Comparison of ENCODE assay signal across 8 cellular contexts in the genomic region with DNA sequence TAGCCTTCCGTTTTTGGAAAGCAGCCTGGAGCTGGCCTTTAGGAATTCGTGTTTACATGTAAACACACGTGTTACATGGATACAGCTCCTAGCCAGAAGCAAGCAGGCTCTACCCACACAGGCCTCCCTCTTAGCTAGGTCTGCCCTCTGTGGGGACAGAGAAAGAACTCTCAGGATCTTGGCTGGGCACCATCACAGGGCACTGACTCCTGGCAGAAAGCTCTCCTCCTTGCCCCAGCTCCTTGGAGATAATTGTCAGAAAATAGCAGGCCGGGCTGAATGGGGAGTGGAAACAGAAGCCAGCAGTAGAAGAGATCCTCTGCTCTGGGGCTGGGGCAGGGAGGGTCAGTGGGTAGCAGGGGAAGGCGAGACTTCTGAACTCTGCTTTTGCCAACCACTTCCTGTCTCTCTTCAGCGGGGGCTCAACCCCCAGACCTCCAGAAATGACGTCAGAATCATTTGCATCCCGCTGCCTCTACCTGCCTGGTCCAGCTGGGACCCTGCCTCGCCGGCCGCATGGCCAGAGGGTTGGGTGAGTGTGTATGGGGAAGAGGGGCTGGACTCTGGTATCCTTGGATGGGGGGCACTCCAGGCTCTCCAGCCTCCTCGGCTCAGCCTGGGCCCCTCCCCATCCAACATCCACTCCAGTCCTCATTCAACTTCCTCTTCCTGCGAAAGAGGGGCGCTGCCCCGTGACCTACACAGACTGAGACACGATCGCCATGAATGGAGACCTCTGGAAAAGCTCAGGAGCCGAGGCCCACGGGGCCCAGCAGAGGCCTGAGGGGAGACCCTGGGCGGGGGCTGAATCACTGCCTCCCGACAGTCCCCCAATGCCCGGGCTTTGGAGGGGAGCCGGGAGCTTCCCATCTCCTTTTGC. TPM values are rescaled to one million over a fixed set of nuclear protein-coding genes. Genes with fewer than 3 reads are reported as not detected.
DNase-seq lines count a peak whose midpoint lies in the region; ATAC-seq, FAIRE-seq and TF ChIP-seq lines count a peak whose summit lies in the region.

No MANE protein-coding gene starts in this region.

- peak; percentile 42 for DNase-seq in M059J (ENCODE audit: low read depth)
- peak; percentile 63 for DNase-seq in ecto neural progenitor cell (ENCODE audit: low spot score)
- peak in 3 of 10 donors; percentile 18 to 50 (median 42) for DNase-seq in naive thymus-derived CD8-positive, alpha-beta T cell
- DNase-seq in HUDEP-2 (lab: John Stamatoyannopoulos, UW; ENCODE audit: unreplicated experiment in 76 of 76), result no peak
- DNase-seq in H54 (ENCODE audit: insufficient read length, low spot score), result no peak
- no peak for DNase-seq in activated CD4-positive, alpha-beta T cell treated with anti-CD3 and anti-CD28 coated beads, Interleukin-2, amount 50 U/mL, for 4 hours

- TF ChIP-seq POLR2A in H54 (IDR thresholded peaks at IDR 0.05; ENCODE audit: low read depth, low read length), result no peak; the same call in 1 of the 2 replicates

- POLR2A ChIA-PET in naive thymus-derived CD8-positive, alpha-beta T cell (lab: Charles Lee), result interaction anchor here (1.0 to 1.8 kb wide), 3 partner anchors 13 to 228 kb away, joined by 3 to 6 read pairs (median 4); partner anchors contain the start of genes CBX5 and HNRNPA1

- H3K27me3 Mint-ChIP-seq in naive thymus-derived CD8-positive, alpha-beta T cell, result peaks cover 44 to 83% (median 75%) of the 10 kb centered on the region in 5 donors

- H3K4me3 Mint-ChIP-seq in naive thymus-derived CD8-positive, alpha-beta T cell, result peak overlapping the region; percentile 70 to 92 (median 87)

- no peak for FAIRE-seq in H54 (lab: Jason Lieb, UNC)

- no peaks in the 10 kb centered on the region for H3K9me3 Mint-ChIP-seq in naive thymus-derived CD8-positive, alpha-beta T cell

- TF ChIP-seq CTCF in GM12872 (IDR thresholded peaks at IDR 0.05; ENCODE audit: insufficient read depth, low read depth, low read length), result 0 out of 3 replicates have a peak, but pooled peaks have one; percentile 1

- peak; percentile 64 for ATAC-seq in GM21528 (IDR thresholded peaks at IDR 0.05; ENCODE audit: low FRiP score, unreplicated experiment)
- peak; percentile 38 to 44 for ATAC-seq in naive thymus-derived CD8-positive, alpha-beta T cell

- peaks cover 0 to 4% (median under 1%) of the 10 kb centered on the region in 3 donors for H3K36me3 Mint-ChIP-seq in naive thymus-derived CD8-positive, alpha-beta T cell

- H3K27ac Mint-ChIP-seq in naive thymus-derived CD8-positive, alpha-beta T cell, result peak overlapping the region in 9 of 10 donors; percentile 32 to 94 (median 87)

- H3K4me1 Mint-ChIP-seq in naive thymus-derived CD8-positive, alpha-beta T cell, result peaks cover 15 to 43% (median 40%) of the 10 kb centered on the region in 4 donors

RNA-seq across cellular contexts. Expression of gene HOXC4, which starts 0.7 kb away (rescaled TPM):
- 1.9 and 4.3 TPM in 2 replicates for total RNA-seq in M059J (2014; rRNA removed; shearing (Covaris generic))
- total RNA-seq in naive thymus-derived CD8-positive, alpha-beta T cell, result under 1 TPM; 0.63 to 0.65 TPM
- polyA plus RNA-seq in naive thymus-derived CD8-positive, alpha-beta T cell, result under 1 TPM in 2 of 3 donors, not detected in 1; 0.25 to 0.43 TPM

RNA-seq across cellular contexts. Expression of gene HOXC5, which starts 20.1 kb away (rescaled TPM):
- total RNA-seq in M059J (2014; rRNA removed; shearing (Covaris generic)), result 0.25 TPM in 1 of 2 replicates, not detected in the other
- total RNA-seq in naive thymus-derived CD8-positive, alpha-beta T cell, result not detected
- polyA plus RNA-seq in naive thymus-derived CD8-positive, alpha-beta T cell, result not detected

RNA-seq across cellular contexts. Expression of gene HOXC6, which starts 24.7 kb away (rescaled TPM):
- 2.5 and 5.2 TPM in 2 replicates for total RNA-seq in M059J (2014; rRNA removed; shearing (Covaris generic))
- not detected for total RNA-seq in naive thymus-derived CD8-positive, alpha-beta T cell
- polyA plus RNA-seq in naive thymus-derived CD8-positive, alpha-beta T cell, result not detected

RNA-seq across cellular contexts. Expression of gene HOXC8, which starts 44.2 kb away (rescaled TPM):
- 0.84 and 1.2 TPM in 2 replicates for total RNA-seq in M059J (2014; rRNA removed; shearing (Covaris generic))
- total RNA-seq in naive thymus-derived CD8-positive, alpha-beta T cell, result not detected
- not detected for polyA plus RNA-seq in naive thymus-derived CD8-positive, alpha-beta T cell

RNA-seq across cellular contexts. Expression of gene HOXC9, which starts 53.0 kb away (rescaled TPM):
- total RNA-seq in M059J (2014; rRNA removed; shearing (Covaris generic)), result 4.9 and 5.7 TPM in 2 replicates
- not detected for total RNA-seq in naive thymus-derived CD8-positive, alpha-beta T cell
- polyA plus RNA-seq in naive thymus-derived CD8-positive, alpha-beta T cell, result not detected

Comparison
In these comparisons a context has a peak if more than half of its experiments do, and no peak if none do; other contexts are left out.
1. DNase-seq: peak in M059J (single experiment) and ecto neural progenitor cell (single experiment); none in HUDEP-2 (0 of 76), H54 (single experiment) and activated CD4-positive, alpha-beta T cell treated with anti-CD3 and anti-CD28 coated beads, Interleukin-2, amount 50 U/mL, for 4 hours (0 of 2).